Comparison of ENCODE assay signal across 17 cellular contexts in genomic region chr3:99881121-99881524, GRCh38.
A peak's percentile ranks its signal among the peaks of the same experiment; 100 is the strongest.
DNase-seq lines count a peak whose midpoint lies in the region; ATAC-seq and TF ChIP-seq lines count a peak whose summit lies in the region.
"Had no signal": no experiment of that assay in that cellular context is flagged by ENCODE, and none has a peak within 500 bp of the region (broad histone marks: within the 10 kb centered on the region; RNA-seq: fewer than 3 reads in every experiment).

No MANE protein-coding gene starts in this region.

- H3K36me3 ChIP-seq in adipocyte (ENCODE audit: control insufficient read depth, insufficient read depth, low read length, severe bottlenecking) (no peaks in the 10 kb centered on the region), mucosa of descending colon (ENCODE audit: low read depth) (no peaks in the 10 kb centered on the region), stomach (no peaks in the 10 kb centered on the region), mesendoderm (ENCODE audit: control insufficient read depth, insufficient read depth, low read length) (no peaks in the 10 kb centered on the region)
- H3K36me3 ChIP-seq: ovary had no signal

- H4K8ac ChIP-seq in mesendoderm (ENCODE audit: low read depth, low read length): no peak overlapping the region

- H3K27ac Mint-ChIP-seq in activated T-helper 17 cell treated with anti-CD3 and anti-CD28 coated beads, Interleukin-2, amount 50 U/mL, for 72 hours: no peak overlapping the region
- H3K27ac Mint-ChIP-seq: activated naive CD4-positive, alpha-beta T cell treated with anti-CD3 and anti-CD28 coated beads, Interleukin-2, amount 50 U/mL, for 72 hours; T-helper 17 cell had no signal

- no peaks in the 10 kb centered on the region for H3K79me2 ChIP-seq in mesendoderm (ENCODE audit: control insufficient read depth, insufficient read depth, low read length)

- no peaks in the 10 kb centered on the region for H3K27me3 Mint-ChIP-seq in activated T-helper 17 cell treated with anti-CD3 and anti-CD28 coated beads, Interleukin-2, amount 50 U/mL, for 72 hours
- H3K27me3 Mint-ChIP-seq: T-helper 17 cell had no signal

- TF ChIP-seq POLR2A in stomach (IDR thresholded peaks at IDR 0.05): no peak

- peaks cover 32% of the 10 kb centered on the region for H3K4me1 ChIP-seq in adipocyte (ENCODE audit: control insufficient read depth, insufficient read depth, low read length)
- no peaks in the 10 kb centered on the region for H3K4me1 ChIP-seq in mucosa of descending colon (ENCODE audit: low read depth)
- peaks cover 7 to 52% (median 29%) of the 10 kb centered on the region in 4 donors for H3K4me1 ChIP-seq in stomach
- peaks cover 11% of the 10 kb centered on the region for H3K4me1 ChIP-seq in mesendoderm (ENCODE audit: control insufficient read depth, low read depth, low read length)

- no peaks in the 10 kb centered on the region for H3K79me1 ChIP-seq in mesendoderm (ENCODE audit: low read length)

- TF ChIP-seq EP300 in stomach (IDR thresholded peaks at IDR 0.05): no peak

- H2BK120ac ChIP-seq in mesendoderm (ENCODE audit: low read depth, low read length): no peak overlapping the region

- intact Hi-C loops in mucosa of descending colon (cut with DNase I, micrococcal nuclease) (no loop called here), stomach (cut with DNase I; ENCODE audit: low total_unique reads) (no loop called here)

- no peaks in the 10 kb centered on the region for H3K9me3 ChIP-seq in adipocyte (ENCODE audit: control insufficient read depth, low read length)
- no peaks in the 10 kb centered on the region for H3K9me3 ChIP-seq in mucosa of descending colon
- no peaks in the 10 kb centered on the region for H3K9me3 ChIP-seq in stomach
- H3K9me3 ChIP-seq: ovary had no signal

- no peak overlapping the region for H3K18ac ChIP-seq in mesendoderm (ENCODE audit: low read length)

- no peak overlapping the region for H2AK5ac ChIP-seq in mesendoderm (ENCODE audit: low read length)

- peaks cover 22% of the 10 kb centered on the region for H3K4me1 Mint-ChIP-seq in activated T-helper 17 cell treated with anti-CD3 and anti-CD28 coated beads, Interleukin-2, amount 50 U/mL, for 72 hours

- peak overlapping the region; percentile 10 for H3K9ac ChIP-seq in adipocyte (ENCODE audit: low read length)
- no peak overlapping the region for H3K9ac ChIP-seq in mesendoderm (ENCODE audit: low read length)

- H3K4me2 ChIP-seq in mesendoderm (ENCODE audit: low read length): no peak overlapping the region

- no peaks in the 10 kb centered on the region for H3K36me3 Mint-ChIP-seq in activated T-helper 17 cell treated with anti-CD3 and anti-CD28 coated beads, Interleukin-2, amount 50 U/mL, for 72 hours (ENCODE audit: low read depth)

- H3K4ac ChIP-seq in mesendoderm (ENCODE audit: low read depth, low read length): no peak overlapping the region

- WGBS in stomach, 5 donors: 55 to 76% (median 68%) methylated on average over 2 of the region's 2 CpGs
- WGBS in mesendoderm (ENCODE audit: extremely low coverage, insufficient coverage, low lambda C conversion rate): no CpG with 5 or more reads among the region's 2 CpGs

- H2BK5ac ChIP-seq in mesendoderm (ENCODE audit: low read length): no peak overlapping the region

- H3K56ac ChIP-seq in mesendoderm (ENCODE audit: low read length): no peak overlapping the region

- no peak overlapping the region for H4K5ac ChIP-seq in mesendoderm (ENCODE audit: low read length)

- TF ChIP-seq CTCF in mucosa of descending colon (IDR thresholded peaks at IDR 0.05) (no peak), stomach (IDR thresholded peaks at IDR 0.05) (no peak)

- ATAC-seq in mucosa of descending colon (peak; percentile 42), HG03095 (IDR thresholded peaks at IDR 0.05; ENCODE audit: unreplicated experiment) (no peak)
- ATAC-seq in activated T-helper 17 cell treated with anti-CD3 and anti-CD28 coated beads, Interleukin-2, amount 50 U/mL, for 72 hours (replicated peaks): no peak
- ATAC-seq: activated naive CD4-positive, alpha-beta T cell treated with anti-CD3 and anti-CD28 coated beads, Interleukin-2, amount 50 U/mL, for 72 hours; T-helper 17 cell had no signal

- no peak overlapping the region for H3K23ac ChIP-seq in mesendoderm (ENCODE audit: low read length)

- no peak overlapping the region for H3K4me3 Mint-ChIP-seq in activated T-helper 17 cell treated with anti-CD3 and anti-CD28 coated beads, Interleukin-2, amount 50 U/mL, for 72 hours
- H3K4me3 Mint-ChIP-seq: T-helper 17 cell had no signal

- H3K27ac ChIP-seq in stomach (peak overlapping the region in 4 of 5 donors; percentile 31 to 96 (median 64)), mesendoderm (ENCODE audit: low read depth, low read length) (no peak overlapping the region)
- H3K27ac ChIP-seq: ovary had no signal

- DNase-seq in adipocyte (ENCODE audit: low read depth) (no peak), fibroblast of gingiva (ENCODE audit: low read depth) (peak; percentile 56), mucosa of descending colon (no peak), stomach (no peak), SW 1271 (lab: John Stamatoyannopoulos, UW) (no peak), mesendoderm (no peak)
- DNase-seq: activated CD4-positive, alpha-beta T cell treated with anti-CD3 and anti-CD28 coated beads for 1 hour; activated CD8-positive, alpha-beta memory T cell treated with anti-CD3 and anti-CD28 coated beads, Interleukin-2, amount 50 U/mL, for 48 hours; GDM1; midbrain; MV-4-11; ovary; stimulated activated CD4-positive, alpha-beta T cell treated with anti-CD3 and anti-CD28 coated beads, Interleukin-2, amount 100 ng/mL, for 24 hours; T-helper 17 cell had no signal

- H2BK15ac ChIP-seq in mesendoderm (replicated peaks; ENCODE audit: low read depth): no peak overlapping the region

- no peaks in the 10 kb centered on the region for H3K9me3 Mint-ChIP-seq in activated T-helper 17 cell treated with anti-CD3 and anti-CD28 coated beads, Interleukin-2, amount 50 U/mL, for 72 hours
- H3K9me3 Mint-ChIP-seq: activated naive CD4-positive, alpha-beta T cell treated with anti-CD3 and anti-CD28 coated beads, Interleukin-2, amount 50 U/mL, for 72 hours had no signal

- no peaks in the 10 kb centered on the region for H3K27me3 ChIP-seq in adipocyte (replicated peaks; ENCODE audit: control insufficient read depth, insufficient read depth, low read length)
- H3K27me3 ChIP-seq in stomach: no peaks in the 10 kb centered on the region
- H3K27me3 ChIP-seq in mesendoderm (ENCODE audit: insufficient read depth, low read length, poor library complexity): no peaks in the 10 kb centered on the region
- H3K27me3 ChIP-seq: ovary had no signal

- H3K4me3 ChIP-seq in adipocyte (ENCODE audit: low read length): peak overlapping the region; percentile 13
- H3K4me3 ChIP-seq in mucosa of descending colon: no peak overlapping the region
- no peak overlapping the region for H3K4me3 ChIP-seq in stomach
- H3K4me3 ChIP-seq in mesendoderm (ENCODE audit: low read length): no peak overlapping the region
- H3K4me3 ChIP-seq: ovary had no signal
